ENCODE assay signal across 23 cellular contexts in the genomic region with DNA sequence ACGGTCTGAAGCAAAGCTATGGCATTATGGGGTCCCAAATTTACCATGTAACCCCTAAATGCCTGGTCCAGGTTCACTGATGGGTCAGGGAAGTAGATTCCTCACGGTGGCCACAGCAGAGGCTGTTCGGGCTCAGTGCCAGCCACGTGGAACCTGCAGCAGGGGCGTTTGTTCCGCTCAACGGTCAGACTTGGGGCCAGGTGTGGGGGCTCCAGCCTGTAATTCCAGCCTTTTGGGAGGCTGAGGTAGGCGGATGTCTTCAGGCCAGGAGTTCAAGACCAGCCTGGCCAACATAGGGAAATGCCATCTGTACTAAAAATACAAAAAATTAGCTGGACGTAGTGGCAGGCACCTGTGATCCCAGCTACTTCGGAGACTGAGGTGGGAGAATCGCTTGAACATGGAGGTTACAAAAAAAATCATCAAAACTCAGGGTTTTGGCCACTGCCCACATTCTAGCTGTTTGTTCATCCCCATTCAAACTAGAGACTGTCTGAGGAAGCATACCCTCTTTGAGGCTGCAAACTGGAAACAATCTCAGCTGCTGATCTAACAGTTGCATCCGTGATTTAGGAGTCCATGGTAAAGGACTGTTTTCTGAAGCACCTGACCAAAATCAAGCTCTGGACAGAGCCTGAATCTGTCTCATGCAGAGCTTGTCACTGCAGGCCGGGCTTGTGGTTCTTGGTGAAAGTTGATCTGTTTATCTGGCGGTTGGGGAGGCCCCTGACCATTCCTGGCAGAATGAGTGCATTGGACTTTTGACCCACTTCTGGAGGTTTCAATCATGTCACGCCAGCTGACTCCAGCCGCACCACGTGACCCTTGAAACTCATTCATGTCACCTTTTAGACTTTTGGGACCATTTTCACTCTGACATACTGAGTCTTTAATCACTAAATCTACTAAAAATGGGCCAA. TPM values are rescaled to one million over a fixed set of nuclear protein-coding genes. Genes with fewer than 3 reads are reported as not detected.
DNase-seq lines count a peak whose midpoint lies in the region; ATAC-seq lines count a peak whose summit lies in the region.
"Had no signal": no experiment of that assay in that cellular context is flagged by ENCODE, and none has a peak within 500 bp of the region (broad histone marks: within the 10 kb centered on the region; RNA-seq: fewer than 3 reads in every experiment).

No MANE protein-coding gene starts in this region.

- peaks cover 7% of the 10 kb centered on the region; the same call in 1 of the 2 replicates for H3K4me1 ChIP-seq in SJCRH30
- H3K4me1 ChIP-seq: lower lobe of right lung had no signal

- no peak overlapping the region for H3K4me3 ChIP-seq in SJCRH30
- H3K4me3 ChIP-seq: lower lobe of right lung, suprapubic skin had no signal

- no peaks in the 10 kb centered on the region for H3K27me3 ChIP-seq in SJCRH30
- H3K27me3 ChIP-seq: suprapubic skin had no signal

- H3K36me3 ChIP-seq in SJCRH30 = no peaks in the 10 kb centered on the region
- H3K36me3 ChIP-seq: lower lobe of right lung, suprapubic skin had no signal

- ATAC-seq in GM19328 (IDR thresholded peaks at IDR 0.05; ENCODE audit: unreplicated experiment) = no peak
- ATAC-seq: activated CD4-positive, alpha-beta T cell treated with anti-CD3 and anti-CD28 coated beads for 36 hours; HCT116; lower lobe of right lung; sciatic nerve; stimulated activated naive B cell treated with anti-CD40 and anti-IgM and Interleukin-4, amounts not matched to agents 10 μg/mL and 1 μg/mL and 100 μg/mL, for 72 hours had no signal

- DNase-seq in HS-27A (ENCODE audit: low read depth) (peak; percentile 34), SJCRH30 (peak; percentile 33 to 45), left kidney (ENCODE audit: low read depth, low spot score) (peak; percentile 93), stromal cell of bone marrow (ENCODE audit: low read depth) (peak; percentile 53), islet precursor cell (no peak)
- DNase-seq in activated CD4-positive, alpha-beta T cell treated with anti-CD3 and anti-CD28 coated beads, Interleukin-2, amount 50 U/mL, for 4 hours = no peak
- DNase-seq: activated CD4-positive, alpha-beta T cell treated with anti-CD3 and anti-CD28 coated beads for 36 hours; activated effector memory CD4-positive, alpha-beta T cell treated with anti-CD3 and anti-CD28 coated beads, Interleukin-2, amount 50 U/mL, for 16 hours; activated naive CD8-positive, alpha-beta T cell treated with anti-CD3 and anti-CD28 coated beads for 36 hours; activated T-cell treated with anti-CD3 and anti-CD28 coated beads, Interleukin-2, amount 50 U/mL, for 1 hour; caudate nucleus; lower lobe of right lung; NCI-H1436 treated with DMSO at 0.1 percent for 48 hours; NCI-H2107; NCI-H446; NCI-H82; Right ventricle myocardium superior; stimulated activated CD4-positive, alpha-beta T cell treated with anti-CD3 and anti-CD28 coated beads, Interleukin-4, amount 100 ng/mL, for 24 hours; stimulated activated naive B cell treated with anti-CD40 and anti-IgM and Interleukin-4, amounts not matched to agents 10 μg/mL and 1 μg/mL and 100 μg/mL, for 72 hours had no signal

- H3K27ac ChIP-seq in SJCRH30 = no peak overlapping the region
- H3K27ac ChIP-seq: lower lobe of right lung, suprapubic skin had no signal

- no peaks in the 10 kb centered on the region for H3K9me3 ChIP-seq in SJCRH30 (replicated peaks)
- H3K9me3 ChIP-seq: lower lobe of right lung, suprapubic skin had no signal

RNA-seq across cellular contexts. Expression of a gene that starts 30.2 kb away (rescaled TPM):
- total RNA-seq in SJCRH30 (2014; rRNA removed; shearing (Covaris generic)) = 13.4 and 20.5 TPM in 2 replicates

RNA-seq across cellular contexts. Expression of a gene that starts 40.2 kb away (rescaled TPM):
- 7.3 and 9.2 TPM in 2 replicates for total RNA-seq in SJCRH30 (2014; rRNA removed; shearing (Covaris generic))

Comparison
In these comparisons a context has a peak if more than half of its experiments do, and no peak if none do; other contexts are left out.
1. DNase-seq: peak in HS-27A (single experiment), SJCRH30 (2 of 2), left kidney (single experiment) and stromal cell of bone marrow (single experiment); none in islet precursor cell (single experiment) and activated CD4-positive, alpha-beta T cell treated with anti-CD3 and anti-CD28 coated beads, Interleukin-2, amount 50 U/mL, for 4 hours (0 of 2).